ENCODE assay signal across 1 cellular context in the genomic region with DNA sequence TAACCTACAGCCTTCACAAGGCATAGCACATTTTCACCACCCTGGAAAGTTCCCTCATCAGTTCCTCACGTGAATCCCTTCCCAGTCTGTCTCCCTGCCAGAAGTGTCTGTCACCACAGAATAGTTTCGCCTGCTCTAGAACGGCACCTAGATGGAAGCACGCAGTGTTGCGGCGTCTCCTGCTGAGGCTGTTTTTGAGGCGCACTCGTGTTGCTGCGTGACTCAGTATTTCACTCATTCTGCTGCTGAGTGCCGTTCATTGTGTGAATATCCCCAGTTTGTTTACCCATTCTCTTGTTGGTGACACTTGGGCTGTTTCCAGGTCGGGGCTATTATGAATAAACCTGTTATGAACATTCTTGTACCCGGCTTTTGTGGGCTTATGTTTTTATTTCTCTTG.
TF ChIP-seq lines count a peak whose summit lies in the region.

No MANE protein-coding gene starts in this region.

TF ChIP-seq in K562, 482 proteins besides CTCF, POLR2A, EP300 and RAD21 (continued from another document and continues in another):
- TF ChIP-seq ZMIZ1 (IDR thresholded peaks at IDR 0.05; ENCODE audit: low read depth in 2 of 2, low read length in 2 of 2) (peak in 1 of 2 experiments; percentile 49; a peak in 1 of 4 replicates), ZNF512 (tag; IDR thresholded peaks at IDR 0.05) (no peak), MTA1 (IDR thresholded peaks at IDR 0.05; ENCODE audit: borderline replicate concordance) (no peak), TAF1 (IDR thresholded peaks at IDR 0.05; ENCODE audit: control insufficient read depth, extremely low read depth, insufficient read depth, low read length, severe bottlenecking) (no peak), ZNF197 (CRISPR knock-in tag; IDR thresholded peaks at IDR 0.05; ENCODE audit: low read depth) (no peak), TFE3 (CRISPR knock-in tag; IDR thresholded peaks at IDR 0.05) (no peak), SRF (CRISPR knock-in tag; IDR thresholded peaks at IDR 0.05) (no peak; a peak in 1 of 4 replicates), JUNB (CRISPR knock-in tag; conservative IDR thresholded peaks at IDR 0.05) (no peak), EGR1 (conservative IDR thresholded peaks at IDR 0.05) (no peak), ZBTB11 (CRISPR knock-in tag; IDR thresholded peaks at IDR 0.05) (no peak), SREBF2 (CRISPR knock-in tag; IDR thresholded peaks at IDR 0.05) (no peak), TARDBP (IDR thresholded peaks at IDR 0.05) (no peak), ZNF140 (CRISPR knock-in tag; IDR thresholded peaks at IDR 0.05) (no peak), TRIM25 (IDR thresholded peaks at IDR 0.05; ENCODE audit: borderline replicate concordance) (no peak), SAP30 (IDR thresholded peaks at IDR 0.05; ENCODE audit: borderline replicate concordance, insufficient read depth, low read depth, low read length, poor library complexity, severe bottlenecking) (no peak), MTA3 (IDR thresholded peaks at IDR 0.05; ENCODE audit: borderline replicate concordance) (0 out of 2 replicates have a peak, but pooled peaks have one; percentile 19), BRF1 (IDR thresholded peaks at IDR 0.05; ENCODE audit: borderline replicate concordance, extremely low read depth, insufficient read length) (no peak), ZNF24 (IDR thresholded peaks at IDR 0.05) (peak; percentile 59; the same call in 1 of the 2 replicates), MAFK (IDR thresholded peaks at IDR 0.05; ENCODE audit: low read length) (peak; percentile 71), ZNF384 (IDR thresholded peaks at IDR 0.05; ENCODE audit: low read depth, low read length) (no peak), CHD4 (IDR thresholded peaks at IDR 0.05; ENCODE audit: insufficient read depth, insufficient replicate concordance, low read depth, low read length, poor library complexity, severe bottlenecking) (no peak), ZNF707 (CRISPR knock-in tag; conservative IDR thresholded peaks at IDR 0.05) (no peak), ILK (tag; IDR thresholded peaks at IDR 0.05; ENCODE audit: borderline replicate concordance, low read depth) (no peak), ZNF766 (CRISPR knock-in tag; conservative IDR thresholded peaks at IDR 0.05) (no peak), ATF3 (IDR thresholded peaks at IDR 0.05) (peak; percentile 47), ATF3 (CRISPR knock-in tag; conservative IDR thresholded peaks at IDR 0.05) (peak; percentile 83), STAG1 (CRISPR knock-in tag; IDR thresholded peaks at IDR 0.05; ENCODE audit: borderline replicate concordance) (no peak), SRSF9 (IDR thresholded peaks at IDR 0.05; ENCODE audit: borderline replicate concordance, low read depth, low read length) (no peak), ZNF316 (IDR thresholded peaks at IDR 0.05) (peak; percentile 68), CREM (IDR thresholded peaks at IDR 0.05; ENCODE audit: low read depth) (0 out of 2 replicates have a peak, but pooled peaks have one; percentile 23), MED1 (CRISPR knock-in tag; IDR thresholded peaks at IDR 0.05; ENCODE audit: borderline replicate concordance) (no peak)
- TF ChIP-seq, protein P1, sequence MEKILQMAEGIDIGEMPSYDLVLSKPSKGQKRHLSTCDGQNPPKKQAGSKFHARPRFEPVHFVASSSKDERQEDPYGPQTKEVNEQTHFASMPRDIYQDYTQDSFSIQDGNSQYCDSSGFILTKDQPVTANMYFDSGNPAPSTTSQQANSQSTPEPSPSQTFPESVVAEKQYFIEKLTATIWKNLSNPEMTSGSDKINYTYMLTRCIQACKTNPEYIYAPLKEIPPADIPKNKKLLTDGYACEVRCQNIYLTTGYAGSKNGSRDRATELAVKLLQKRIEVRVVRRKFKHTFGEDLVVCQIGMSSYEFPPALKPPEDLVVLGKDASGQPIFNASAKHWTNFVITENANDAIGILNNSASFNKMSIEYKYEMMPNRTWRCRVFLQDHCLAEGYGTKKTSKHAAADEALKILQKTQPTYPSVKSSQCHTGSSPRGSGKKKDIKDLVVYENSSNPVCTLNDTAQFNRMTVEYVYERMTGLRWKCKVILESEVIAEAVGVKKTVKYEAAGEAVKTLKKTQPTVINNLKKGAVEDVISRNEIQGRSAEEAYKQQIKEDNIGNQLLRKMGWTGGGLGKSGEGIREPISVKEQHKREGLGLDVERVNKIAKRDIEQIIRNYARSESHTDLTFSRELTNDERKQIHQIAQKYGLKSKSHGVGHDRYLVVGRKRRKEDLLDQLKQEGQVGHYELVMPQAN (IDR thresholded peaks at IDR 0.05; ENCODE audit: borderline replicate concordance): no peak
- TF ChIP-seq, protein P2, sequence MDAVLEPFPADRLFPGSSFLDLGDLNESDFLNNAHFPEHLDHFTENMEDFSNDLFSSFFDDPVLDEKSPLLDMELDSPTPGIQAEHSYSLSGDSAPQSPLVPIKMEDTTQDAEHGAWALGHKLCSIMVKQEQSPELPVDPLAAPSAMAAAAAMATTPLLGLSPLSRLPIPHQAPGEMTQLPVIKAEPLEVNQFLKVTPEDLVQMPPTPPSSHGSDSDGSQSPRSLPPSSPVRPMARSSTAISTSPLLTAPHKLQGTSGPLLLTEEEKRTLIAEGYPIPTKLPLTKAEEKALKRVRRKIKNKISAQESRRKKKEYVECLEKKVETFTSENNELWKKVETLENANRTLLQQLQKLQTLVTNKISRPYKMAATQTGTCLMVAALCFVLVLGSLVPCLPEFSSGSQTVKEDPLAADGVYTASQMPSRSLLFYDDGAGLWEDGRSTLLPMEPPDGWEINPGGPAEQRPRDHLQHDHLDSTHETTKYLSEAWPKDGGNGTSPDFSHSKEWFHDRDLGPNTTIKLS (IDR thresholded peaks at IDR 0.05; ENCODE audit: borderline replicate concordance, low read depth): peak; percentile 67; the same call in 1 of the 2 replicates
- TF ChIP-seq, protein P3, sequence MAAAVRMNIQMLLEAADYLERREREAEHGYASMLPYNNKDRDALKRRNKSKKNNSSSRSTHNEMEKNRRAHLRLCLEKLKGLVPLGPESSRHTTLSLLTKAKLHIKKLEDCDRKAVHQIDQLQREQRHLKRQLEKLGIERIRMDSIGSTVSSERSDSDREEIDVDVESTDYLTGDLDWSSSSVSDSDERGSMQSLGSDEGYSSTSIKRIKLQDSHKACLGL (CRISPR knock-in tag; IDR thresholded peaks at IDR 0.05; ENCODE audit: borderline replicate concordance, poor library complexity, severe bottlenecking): no peak
- TF ChIP-seq, protein P4, sequence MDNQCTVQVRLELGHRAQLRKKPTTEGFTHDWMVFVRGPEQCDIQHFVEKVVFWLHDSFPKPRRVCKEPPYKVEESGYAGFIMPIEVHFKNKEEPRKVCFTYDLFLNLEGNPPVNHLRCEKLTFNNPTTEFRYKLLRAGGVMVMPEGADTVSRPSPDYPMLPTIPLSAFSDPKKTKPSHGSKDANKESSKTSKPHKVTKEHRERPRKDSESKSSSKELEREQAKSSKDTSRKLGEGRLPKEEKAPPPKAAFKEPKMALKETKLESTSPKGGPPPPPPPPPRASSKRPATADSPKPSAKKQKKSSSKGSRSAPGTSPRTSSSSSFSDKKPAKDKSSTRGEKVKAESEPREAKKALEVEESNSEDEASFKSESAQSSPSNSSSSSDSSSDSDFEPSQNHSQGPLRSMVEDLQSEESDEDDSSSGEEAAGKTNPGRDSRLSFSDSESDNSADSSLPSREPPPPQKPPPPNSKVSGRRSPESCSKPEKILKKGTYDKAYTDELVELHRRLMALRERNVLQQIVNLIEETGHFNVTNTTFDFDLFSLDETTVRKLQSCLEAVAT (IDR thresholded peaks at IDR 0.05): no peak; a peak in 1 of 4 replicates
